8 cellular contexts compared by ENCODE assay signal in genomic region chrX:118345045-118345400, GRCh38. TPM values are rescaled to one million over a fixed set of nuclear protein-coding genes. Genes with fewer than 3 reads are reported as not detected.
A peak's percentile ranks its signal among the peaks of the same experiment; 100 is the strongest.
DNase-seq lines count a peak whose midpoint lies in the region; ATAC-seq and TF ChIP-seq lines count a peak whose summit lies in the region.

No MANE protein-coding gene starts in this region.

- H3K9me3 Mint-ChIP-seq in activated CD8-positive, alpha-beta T cell treated with anti-CD3 and anti-CD28 coated beads for 36 hours: no peaks in the 10 kb centered on the region

- no peak for TF ChIP-seq CTCF in BJ (IDR thresholded peaks at IDR 0.05; ENCODE audit: insufficient read depth, low read depth, low read length)
- no peak for TF ChIP-seq CTCF in activated CD8-positive, alpha-beta T cell treated with anti-CD3 and anti-CD28 coated beads for 36 hours (IDR thresholded peaks at IDR 0.05)
- TF ChIP-seq CTCF in left lung (IDR thresholded peaks at IDR 0.05): no peak

- no peak for DNase-seq in BJ (ENCODE audit: low read depth)
- DNase-seq in activated CD8-positive, alpha-beta T cell treated with anti-CD3 and anti-CD28 coated beads for 36 hours: no peak
- DNase-seq in left lung: no peak
- DNase-seq in OCI-M2 (lab: John Stamatoyannopoulos, UW; ENCODE audit: unreplicated experiment): no peak
- DNase-seq in pons (ENCODE audit: low spot score): no peak

- H3K36me3 ChIP-seq in BJ (ENCODE audit: control insufficient read depth, insufficient read depth, low read length): no peaks in the 10 kb centered on the region
- H3K36me3 ChIP-seq in left lung: no peaks in the 10 kb centered on the region
- no peaks in the 10 kb centered on the region for H3K36me3 ChIP-seq in urinary bladder (ENCODE audit: insufficient read depth)

- H3K27me3 Mint-ChIP-seq in activated CD8-positive, alpha-beta T cell treated with anti-CD3 and anti-CD28 coated beads for 36 hours: no peaks in the 10 kb centered on the region

- CTCF ChIA-PET in BJ (lab: Yijun Ruan, JAX): no interaction called here
- CTCF ChIA-PET in activated CD8-positive, alpha-beta T cell treated with anti-CD3 and anti-CD28 coated beads for 36 hours (lab: Charles Lee): no interaction called here

- peak overlapping the region; percentile 97 for H3K27ac Mint-ChIP-seq in activated CD8-positive, alpha-beta T cell treated with anti-CD3 and anti-CD28 coated beads for 36 hours

- WGBS in urinary bladder: 13% methylated on average over 7 of the region's 7 CpGs

- H3K9me3 ChIP-seq in left lung: no peaks in the 10 kb centered on the region

- no peaks in the 10 kb centered on the region for H3K36me3 Mint-ChIP-seq in activated CD8-positive, alpha-beta T cell treated with anti-CD3 and anti-CD28 coated beads for 36 hours (ENCODE audit: low read depth)

- H3K27ac ChIP-seq in left lung (peak overlapping the region; percentile 93 to 96), urinary bladder (ENCODE audit: low read depth) (peak overlapping the region; percentile 90)

- POLR2A ChIA-PET in BJ (lab: Charles Lee): no interaction called here
- POLR2A ChIA-PET in activated CD8-positive, alpha-beta T cell treated with anti-CD3 and anti-CD28 coated beads for 36 hours (lab: Charles Lee): no interaction called here

- H3K27me3 ChIP-seq in BJ (ENCODE audit: control insufficient read depth, insufficient read depth, low read length) (no peaks in the 10 kb centered on the region), left lung (no peaks in the 10 kb centered on the region)

- intact Hi-C loops in activated CD8-positive, alpha-beta T cell treated with anti-CD3 and anti-CD28 coated beads for 36 hours (cut with micrococcal nuclease): no loop called here
- intact Hi-C loops in left lung (cut with DNase I): no loop called here

- peak overlapping the region; percentile 47 for H3K4me3 ChIP-seq in BJ (ENCODE audit: low read depth, low read length)
- H3K4me3 ChIP-seq in left lung: peak overlapping the region; percentile 29 to 62
- H3K4me3 ChIP-seq in urinary bladder (ENCODE audit: low read depth, low read length): peak overlapping the region; percentile 33

- ATAC-seq in GM21717 (IDR thresholded peaks at IDR 0.05; ENCODE audit: unreplicated experiment) (peak; percentile 0), left lung (no peak), GM18498 (IDR thresholded peaks at IDR 0.05; ENCODE audit: unreplicated experiment) (no peak)
- ATAC-seq in activated CD8-positive, alpha-beta T cell treated with anti-CD3 and anti-CD28 coated beads for 36 hours: no peak

- H3K4me1 Mint-ChIP-seq in activated CD8-positive, alpha-beta T cell treated with anti-CD3 and anti-CD28 coated beads for 36 hours (ENCODE audit: low read depth): peaks cover 22% of the 10 kb centered on the region

- H3K4me1 ChIP-seq in left lung (peaks cover 0 to 17% of the 10 kb centered on the region in 2 donors), urinary bladder (ENCODE audit: insufficient read depth) (no peaks in the 10 kb centered on the region)

- peak overlapping the region; percentile 91 for H3K4me3 Mint-ChIP-seq in activated CD8-positive, alpha-beta T cell treated with anti-CD3 and anti-CD28 coated beads for 36 hours

RNA-seq across cellular contexts. Expression of gene WDR44, which starts 0.9 kb away (rescaled TPM):
- polyA plus RNA-seq in BJ (2011; rRNA removed): 7.5 and 13.3 TPM in 2 replicates
- 9.3 TPM in 2 replicates for polyA minus RNA-seq in BJ (2011; rRNA and poly(A)+ RNA removed)
- total RNA-seq in activated CD8-positive, alpha-beta T cell treated with anti-CD3 and anti-CD28 coated beads for 36 hours: 10 to 100 TPM in 1 of 2 experiments, 1 to 10 TPM in 1; 9.9 to 10.2 TPM
- 10 to 100 TPM; 16.0 to 16.3 TPM for total RNA-seq in left lung
- 25.4 TPM for total RNA-seq in urinary bladder
- polyA plus RNA-seq in urinary bladder: 13.5 TPM
